ENCODE assay signal across 8 cellular contexts in genomic region chr12:40152783-40153383, GRCh38. TPM values are rescaled to one million over a fixed set of nuclear protein-coding genes. Genes with fewer than 3 reads are reported as not detected.
DNase-seq lines count a peak whose midpoint lies in the region; ATAC-seq, FAIRE-seq and TF ChIP-seq lines count a peak whose summit lies in the region.

No MANE protein-coding gene starts in this region.

- TF ChIP-seq RAD21 in HepG2 (CRISPR knock-in tag; IDR thresholded peaks at IDR 0.05) = no peak

- TF ChIP-seq POLR2A in HepG2 (IDR thresholded peaks at IDR 0.05; ENCODE audit: insufficient read depth in 1 of 2, low read depth in 2 of 2, low read length in 2 of 2) = no peak

- CTCF ChIA-PET in HepG2 (lab: Yijun Ruan, JAX; ENCODE audit: low intra/inter-chr PET ratio, low total read pairs) = interaction anchor here (2.4 kb wide), 1 partner anchor 160 kb away, joined by 11 read pairs; no protein-coding TSS in a partner anchor

- H3K4me1 ChIP-seq in HepG2 (ENCODE audit: insufficient read depth, low read length) = no peaks in the 10 kb centered on the region

- no peak overlapping the region for H3K4me3 ChIP-seq in HepG2 (replicated peaks in 1 of 3; ENCODE audit: insufficient read depth in 1 of 3, low read depth in 2 of 3, low read length in 3 of 3)

- ATAC-seq in HepG2 (peak; percentile 56; the same call in 2 of the 3 replicates), HG02938 (IDR thresholded peaks at IDR 0.05; ENCODE audit: unreplicated experiment) (no peak)

- H3K4me2 ChIP-seq in HepG2 (ENCODE audit: low read depth, low read length) = no peak overlapping the region

- H3K9me3 ChIP-seq in HepG2 (ENCODE audit: low read length) = no peaks in the 10 kb centered on the region

- H3K79me2 ChIP-seq in HepG2 (ENCODE audit: insufficient read depth, low read length) = no peaks in the 10 kb centered on the region

- no peaks in the 10 kb centered on the region; a peak in 1 of 5 replicates for H3K27me3 ChIP-seq in HepG2 (ENCODE audit: control insufficient read depth in 1 of 2, insufficient read depth in 2 of 2, low read length in 2 of 2)

- H3K9ac ChIP-seq in HepG2 (ENCODE audit: insufficient read depth, low read depth, low read length) = no peak overlapping the region

- in situ Hi-C loops in HepG2 (cut with HindIII; ENCODE audit: extremely low pct_ligation_motif_present, low pct_unique_long_range_greater_than_20kb) = loop anchor here (5.0 kb wide), 1 partner anchor 164 kb away; no protein-coding TSS in a partner anchor

- 10% methylated on average over 4 of the region's 4 CpGs for WGBS in HepG2 (ENCODE audit: low lambda C conversion rate)

- POLR2A ChIA-PET in HepG2 (lab: Yijun Ruan, JAX) = no interaction called here

- H2AFZ ChIP-seq in HepG2 (ENCODE audit: low read length) = no peak overlapping the region

- TF ChIP-seq CTCF in HepG2 (CRISPR knock-in tag; IDR thresholded peaks at IDR 0.05) = peak; percentile 55

- BruUV-seq in HepG2 (replicated peaks; lab: Mats Ljungman, UMichigan) = no TSS peak

- DNase-seq in NCI-H510A treated with DMSO at 0.1 percent for 48 hours (lab: John Stamatoyannopoulos, UW) (peak; percentile 8), NCI-H510A (lab: John Stamatoyannopoulos, UW) (no peak), LHCN-M2 (ENCODE audit: low read depth) (peak; percentile 28), SW480 (ENCODE audit: low spot score) (peak; percentile 33), cerebellar cortex (ENCODE audit: low spot score) (peak; percentile 52), HepG2 (ENCODE audit: low spot score) (peak; percentile 20)
- peak; percentile 8 to 10 for DNase-seq in stimulated activated CD8-positive, alpha-beta memory T cell treated with anti-CD3 and anti-CD28 coated beads, Interleukin-2, amount 100 ng/mL, for 1 hour (ENCODE audit: low read depth in 2 of 2)

- H4K20me1 ChIP-seq in HepG2 (ENCODE audit: insufficient read depth, low read length) = no peaks in the 10 kb centered on the region

- no peak overlapping the region for H3K27ac ChIP-seq in HepG2 (ENCODE audit: extremely low read length, insufficient read depth, low read length)

- intact Hi-C loops in HepG2 (cut with micrococcal nuclease; ENCODE audit: unreplicated experiment) = loop anchor here (1.0 kb wide), 1 partner anchor 160 kb away; no protein-coding TSS in a partner anchor

- FAIRE-seq in HepG2 (lab: Jason Lieb, UNC) = no peak

- H3K36me3 ChIP-seq in HepG2 (replicated peaks in 1 of 2; ENCODE audit: control insufficient read depth in 1 of 2, insufficient read depth in 2 of 2, low read length in 2 of 2) = no peaks in the 10 kb centered on the region

- TF ChIP-seq EP300 in HepG2 (IDR thresholded peaks at IDR 0.05; ENCODE audit: low read depth in 2 of 2, low read length in 2 of 2) = no peak
- TF ChIP-seq EP300 in HepG2 (CRISPR knock-in tag; IDR thresholded peaks at IDR 0.05; ENCODE audit: borderline replicate concordance) = no peak

TF ChIP-seq in HepG2, 621 proteins besides CTCF, POLR2A, EP300 and RAD21:
- no peak for TF ChIP-seq POGK (CRISPR knock-in tag; conservative IDR thresholded peaks at IDR 0.05)
- TF ChIP-seq ZFP36 (IDR thresholded peaks at IDR 0.05; ENCODE audit: borderline replicate concordance, low read depth, low read length, partially characterized antibody) = no peak
- peak; percentile 37; the same call in 1 of the 2 replicates for TF ChIP-seq SMC3 (IDR thresholded peaks at IDR 0.05; ENCODE audit: low read length)
- TF ChIP-seq NCOA5 (CRISPR knock-in tag; IDR thresholded peaks at IDR 0.05) = no peak
- TF ChIP-seq ZSCAN31 (CRISPR knock-in tag; IDR thresholded peaks at IDR 0.05; ENCODE audit: low read depth) = no peak
- no peak for TF ChIP-seq NRL (CRISPR knock-in tag; IDR thresholded peaks at IDR 0.05; ENCODE audit: borderline replicate concordance)
- TF ChIP-seq ZMYM2 (CRISPR knock-in tag; IDR thresholded peaks at IDR 0.05) = no peak
- TF ChIP-seq STAG1 (CRISPR knock-in tag; IDR thresholded peaks at IDR 0.05) = peak; percentile 50
- no peak for TF ChIP-seq ZNF878 (CRISPR knock-in tag; IDR thresholded peaks at IDR 0.05)
- no peak for TF ChIP-seq ZBTB21 (CRISPR knock-in tag; IDR thresholded peaks at IDR 0.05)
- no peak for TF ChIP-seq HDAC6 (IDR thresholded peaks at IDR 0.05; ENCODE audit: low read depth, low read length)
- no peak for TF ChIP-seq SRF (IDR thresholded peaks at IDR 0.05; ENCODE audit: low read depth, low read length)

RNA-seq across cellular contexts. Expression of gene SLC2A13, which starts 47.0 kb away (rescaled TPM):
- total RNA-seq in LHCN-M2 (2014; rRNA removed) = 9.9 and 12.9 TPM in 2 replicates
- polyA plus RNA-seq in LHCN-M2 (2012) = 1.1 TPM
- 3.2 and 6.0 TPM in 2 replicates for total RNA-seq in HepG2 (2016; rRNA removed; fragmentation: Illumina TruSeq; extraction: Trizol)
- total RNA-seq in HepG2 (2016; cell fraction: cytosol; rRNA removed; fragmentation: Illumina TruSeq; extraction: Trizol; ENCODE audit: low read depth) = 1.1 and 1.6 TPM in 2 replicates
- 2.6 and 4.9 TPM in 2 replicates for total RNA-seq in HepG2 (2016; cell fraction: insoluble cytoplasmic fraction; rRNA removed; fragmentation: Illumina TruSeq; extraction: Trizol)
- 1.3 and 1.8 TPM in 2 replicates for total RNA-seq in HepG2 (2016; cell fraction: membrane; rRNA removed; fragmentation: Illumina TruSeq; extraction: Trizol)
- 17.4 and 20.6 TPM in 2 replicates for total RNA-seq in HepG2 (2016; cell fraction: nucleus; rRNA removed; fragmentation: Illumina TruSeq; extraction: Trizol)
- polyA plus RNA-seq in HepG2 (2011; rRNA removed) = 4.7 and 5.5 TPM in 2 replicates
- polyA plus RNA-seq in HepG2 (2011; cell fraction: cytosol; rRNA removed) = 1.2 and 1.7 TPM in 2 replicates
- polyA plus RNA-seq in HepG2 (2011; cell fraction: nucleus; rRNA removed) = 11.3 and 13.6 TPM in 2 replicates
- polyA plus RNA-seq in HepG2 (2012) = 2.6 and 3.8 TPM in 2 replicates
- 0.16 and 0.17 TPM in 2 replicates for polyA plus RNA-seq in HepG2 (2016; cell fraction: cytosol; fragmentation: Illumina TruSeq; extraction: Trizol; ENCODE audit: low read depth)
- 2.0 and 2.2 TPM in 2 replicates for polyA plus RNA-seq in HepG2 (2016; cell fraction: insoluble cytoplasmic fraction; fragmentation: Illumina TruSeq; extraction: Trizol; ENCODE audit: low read depth)
- polyA plus RNA-seq in HepG2 (2016; cell fraction: membrane; fragmentation: Illumina TruSeq; extraction: Trizol; ENCODE audit: low read depth) = 0.46 and 0.58 TPM in 2 replicates
- polyA plus RNA-seq in HepG2 (2016; cell fraction: nucleus; fragmentation: Illumina TruSeq; extraction: Trizol; ENCODE audit: insufficient read depth, low read depth) = 10.4 and 10.7 TPM in 2 replicates
- polyA minus RNA-seq in HepG2 (2011; rRNA and poly(A)+ RNA removed; ENCODE audit: low replicate concordance) = 8.5 and 31.5 TPM in 2 replicates
- 5.6 and 6.1 TPM in 2 replicates for polyA minus RNA-seq in HepG2 (2011; cell fraction: cytosol; rRNA and poly(A)+ RNA removed)
- polyA minus RNA-seq in HepG2 (2011; cell fraction: nucleus; rRNA and poly(A)+ RNA removed) = 31.5 and 36.4 TPM in 2 replicates
